31 cellular contexts compared by ENCODE assay signal in the genomic region with DNA sequence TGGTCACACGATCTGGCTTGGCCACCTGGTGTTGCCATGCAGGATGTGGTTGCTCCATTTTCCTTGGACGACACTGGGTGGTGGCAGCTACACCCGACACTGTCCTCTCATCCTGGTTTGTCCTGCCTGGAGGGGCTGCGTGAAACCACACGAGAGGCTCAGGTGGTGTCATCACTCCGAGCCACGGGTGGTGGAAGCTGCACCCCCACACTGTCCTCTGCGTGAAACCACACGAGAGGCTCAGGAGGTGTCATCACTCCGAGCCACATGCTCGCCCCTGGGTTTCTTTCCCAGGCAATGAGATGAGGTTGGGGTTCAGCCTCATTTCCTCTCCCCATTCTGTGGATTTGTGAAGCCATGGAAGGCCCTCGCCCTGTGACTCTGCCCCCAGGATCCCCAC.
"Had no signal": no experiment of that assay in that cellular context is flagged by ENCODE, and none has a peak within 500 bp of the region (broad histone marks: within the 10 kb centered on the region; RNA-seq: fewer than 3 reads in every experiment).

No MANE protein-coding gene starts in this region.

- DNase-seq: activated B cell treated with CpG ODN at 0.5 μM for 24 hours; activated CD4-positive, alpha-beta memory T cell treated with anti-CD3 and anti-CD28 coated beads for 36 hours; activated CD4-positive, alpha-beta T cell treated with anti-CD3 and anti-CD28 coated beads for 48 hours; activated CD4-positive, alpha-beta T cell treated with anti-CD3 and anti-CD28 coated beads, Interleukin-2, amount 50 U/mL, for 1 hour; activated CD8-positive, alpha-beta memory T cell treated with anti-CD3 and anti-CD28 coated beads, Interleukin-2, amount 10 ng/mL, durations not matched to agents 7 days and 5 days; activated CD8-positive, alpha-beta memory T cell treated with anti-CD3 and anti-CD28 coated beads, Interleukin-2, amount 50 U/mL, for 4 hours; activated CD8-positive, alpha-beta T cell treated with anti-CD3 and anti-CD28 coated beads, Interleukin-2, amount 10 ng/mL, durations not matched to agents 7 days and 5 days; activated effector memory CD4-positive, alpha-beta T cell treated with anti-CD3 and anti-CD28 coated beads, Interleukin-2, amount 50 U/mL, for 16 hours; activated naive CD4-positive, alpha-beta T cell treated with anti-CD3 and anti-CD28 coated beads for 36 hours; activated naive CD8-positive, alpha-beta T cell treated with anti-CD3 and anti-CD28 coated beads for 36 hours; activated naive CD8-positive, alpha-beta T cell treated with anti-CD3 and anti-CD28 coated beads, Interleukin-2, amount 50 U/mL, for 24 hours; activated T-cell treated with anti-CD3 and anti-CD28 coated beads, Interleukin-2, amount 50 U/mL, for 1 hour; activated T-cell treated with anti-CD3 and anti-CD28 coated beads, Interleukin-2, amount 50 U/mL, for 48 hours; adrenal gland; amygdala; aorta; body of pancreas; caudate nucleus; colonic mucosa; effector CD8-positive, alpha-beta T cell; esophagus squamous epithelium; foreskin melanocyte; T-helper 1 cell; T-helper 17 cell; T1000; WERI-Rb-1 had no signal

- ATAC-seq: activated CD4-positive, CD25-positive, alpha-beta regulatory T cell treated with anti-CD3 and anti-CD28 coated beads, Interleukin-2, amount 50 U/mL, for 24 hours; activated CD8-positive, alpha-beta memory T cell treated with anti-CD3 and anti-CD28 coated beads, Interleukin-2, amount 10 ng/mL, durations not matched to agents 7 days and 5 days; activated CD8-positive, alpha-beta T cell treated with anti-CD3 and anti-CD28 coated beads, Interleukin-2, amount 10 ng/mL, durations not matched to agents 7 days and 5 days; activated naive CD8-positive, alpha-beta T cell treated with anti-CD3 and anti-CD28 coated beads, Interleukin-2, amount 50 U/mL, for 24 hours; body of pancreas; gastroesophageal sphincter; T-helper 17 cell had no signal

- H3K27me3 ChIP-seq: adrenal gland, body of pancreas had no signal

- H3K4me3 ChIP-seq: adrenal gland, body of pancreas, colonic mucosa, esophagus squamous epithelium, gastroesophageal sphincter had no signal

- H3K36me3 ChIP-seq: colonic mucosa had no signal

- FAIRE-seq: endometrium, endothelial cell of umbilical vein had no signal

- H3K4me1 ChIP-seq: adrenal gland, colonic mucosa had no signal

- H3K9me3 ChIP-seq: adrenal gland, body of pancreas, colonic mucosa, esophagus squamous epithelium, gastroesophageal sphincter had no signal

- H3K27ac ChIP-seq: adrenal gland, body of pancreas, colonic mucosa, epithelial cell of prostate, esophagus squamous epithelium, gastroesophageal sphincter, WERI-Rb-1 had no signal
